10 cellular contexts compared by ENCODE assay signal in genomic region chr1:25065246-25066238, GRCh38.
A peak's percentile ranks its signal among the peaks of the same experiment; 100 is the strongest.
DNase-seq lines count a peak whose midpoint lies in the region; ATAC-seq and TF ChIP-seq lines count a peak whose summit lies in the region.
"Had no signal": no experiment of that assay in that cellular context is flagged by ENCODE, and none has a peak within 500 bp of the region (broad histone marks: within the 10 kb centered on the region; RNA-seq: fewer than 3 reads in every experiment).

No MANE protein-coding gene starts in this region.

- peaks cover 10% of the 10 kb centered on the region for H3K4me1 ChIP-seq in BE2C

- peak overlapping the region; percentile 95 for H3K27ac Mint-ChIP-seq in central memory CD8-positive, alpha-beta T cell (ENCODE audit: low read depth)
- H3K27ac Mint-ChIP-seq in nephron progenitor cell = no peak overlapping the region

- no peaks in the 10 kb centered on the region for H3K36me3 ChIP-seq in BE2C
- H3K36me3 ChIP-seq in H7 (replicated peaks; ENCODE audit: control insufficient read depth, insufficient read depth, low read length) = no peaks in the 10 kb centered on the region

- no peaks in the 10 kb centered on the region for H3K27me3 Mint-ChIP-seq in central memory CD8-positive, alpha-beta T cell
- peaks cover 27% of the 10 kb centered on the region for H3K27me3 Mint-ChIP-seq in nephron progenitor cell (ENCODE audit: low read depth, poor library complexity)

- H3K4me3 ChIP-seq in BE2C (ENCODE audit: low read depth, low read length) = peak overlapping the region; percentile 31
- no peak overlapping the region for H3K4me3 ChIP-seq in H7 (ENCODE audit: insufficient read depth, low read depth, low read length)

- H3K36me3 Mint-ChIP-seq in central memory CD8-positive, alpha-beta T cell (ENCODE audit: insufficient read depth) = peaks cover 14% of the 10 kb centered on the region
- H3K36me3 Mint-ChIP-seq in nephron progenitor cell (ENCODE audit: low read depth) = no peaks in the 10 kb centered on the region

- no peaks in the 10 kb centered on the region for H3K9me3 ChIP-seq in BE2C

- TF ChIP-seq CTCF in BE2C (IDR thresholded peaks at IDR 0.05; ENCODE audit: low read depth, low read length) = no peak
- no peak for TF ChIP-seq CTCF in nephron progenitor cell (IDR thresholded peaks at IDR 0.05)

- peak overlapping the region; percentile 87 for H3K4me3 Mint-ChIP-seq in central memory CD8-positive, alpha-beta T cell
- no peak overlapping the region for H3K4me3 Mint-ChIP-seq in nephron progenitor cell

- H3K27me3 ChIP-seq in BE2C = no peaks in the 10 kb centered on the region
- no peaks in the 10 kb centered on the region for H3K27me3 ChIP-seq in H7 (ENCODE audit: control insufficient read depth, insufficient read depth, low read length)

- peaks cover 79% of the 10 kb centered on the region for H3K4me1 Mint-ChIP-seq in central memory CD8-positive, alpha-beta T cell
- H3K4me1 Mint-ChIP-seq in nephron progenitor cell = peaks cover 29% of the 10 kb centered on the region

- ATAC-seq in central memory CD8-positive, alpha-beta T cell (replicated peaks; ENCODE audit: extremely low read depth, poor library complexity, severe bottlenecking) = peak; percentile 85
- ATAC-seq in HG03565 (IDR thresholded peaks at IDR 0.05; ENCODE audit: unreplicated experiment) (no peak), GM21381 (IDR thresholded peaks at IDR 0.05; ENCODE audit: unreplicated experiment) (no peak)

- no peaks in the 10 kb centered on the region for H3K9me3 Mint-ChIP-seq in central memory CD8-positive, alpha-beta T cell
- no peaks in the 10 kb centered on the region for H3K9me3 Mint-ChIP-seq in nephron progenitor cell

- DNase-seq in BE2C (peak; percentile 33), H7 (peak; percentile 63), retina (peak; percentile 64), nephron progenitor cell (no peak), GOT3 (lab: John Stamatoyannopoulos, UW) (no peak)
- DNase-seq in central memory CD8-positive, alpha-beta T cell (ENCODE audit: low spot score in 2 of 2) = peak; percentile 49 to 83
- DNase-seq: DND-41, NCI-H2227 treated with DMSO at 0.1 percent for 48 hours had no signal

Comparison
In these comparisons a context has a peak if more than half of its experiments do, and no peak if none do; other contexts are left out.
1. DNase-seq: peak in BE2C (single experiment), H7 (single experiment), central memory CD8-positive, alpha-beta T cell (2 of 2) and retina (single experiment); none in nephron progenitor cell (single experiment) and GOT3 (single experiment).